In the genomic region with DNA sequence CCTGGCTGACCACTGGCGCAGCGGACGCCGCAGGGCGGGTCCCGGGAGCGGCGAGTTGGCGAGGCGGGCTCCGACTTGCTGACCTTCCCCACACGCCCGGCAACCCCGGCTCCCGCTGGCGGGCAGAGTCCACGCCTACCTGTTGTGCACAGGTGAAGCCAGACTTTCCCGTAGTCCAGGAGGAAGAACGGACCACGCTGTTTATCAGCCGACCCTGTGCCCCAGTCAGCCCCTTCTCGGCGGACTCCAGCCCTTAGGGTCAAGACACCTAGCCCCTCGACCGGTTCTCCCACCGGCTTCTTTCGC, we compare ENCODE assay signal across 1 cellular context.
A peak's percentile ranks its signal among the peaks of the same experiment; 100 is the strongest.
TF ChIP-seq lines count a peak whose summit lies in the region.

No MANE protein-coding gene starts in this region.

TF ChIP-seq in K562, 482 proteins besides CTCF, POLR2A, EP300 and RAD21 (continued from another document):
- TF ChIP-seq, protein P1, sequence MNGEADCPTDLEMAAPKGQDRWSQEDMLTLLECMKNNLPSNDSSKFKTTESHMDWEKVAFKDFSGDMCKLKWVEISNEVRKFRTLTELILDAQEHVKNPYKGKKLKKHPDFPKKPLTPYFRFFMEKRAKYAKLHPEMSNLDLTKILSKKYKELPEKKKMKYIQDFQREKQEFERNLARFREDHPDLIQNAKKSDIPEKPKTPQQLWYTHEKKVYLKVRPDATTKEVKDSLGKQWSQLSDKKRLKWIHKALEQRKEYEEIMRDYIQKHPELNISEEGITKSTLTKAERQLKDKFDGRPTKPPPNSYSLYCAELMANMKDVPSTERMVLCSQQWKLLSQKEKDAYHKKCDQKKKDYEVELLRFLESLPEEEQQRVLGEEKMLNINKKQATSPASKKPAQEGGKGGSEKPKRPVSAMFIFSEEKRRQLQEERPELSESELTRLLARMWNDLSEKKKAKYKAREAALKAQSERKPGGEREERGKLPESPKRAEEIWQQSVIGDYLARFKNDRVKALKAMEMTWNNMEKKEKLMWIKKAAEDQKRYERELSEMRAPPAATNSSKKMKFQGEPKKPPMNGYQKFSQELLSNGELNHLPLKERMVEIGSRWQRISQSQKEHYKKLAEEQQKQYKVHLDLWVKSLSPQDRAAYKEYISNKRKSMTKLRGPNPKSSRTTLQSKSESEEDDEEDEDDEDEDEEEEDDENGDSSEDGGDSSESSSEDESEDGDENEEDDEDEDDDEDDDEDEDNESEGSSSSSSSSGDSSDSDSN (IDR thresholded peaks at IDR 0.05; ENCODE audit: borderline replicate concordance in 1 of 2, low read depth in 2 of 2, low read length in 2 of 2) = 0 out of 4 replicates have a peak, but pooled peaks of 1 of the 2 experiments have one; percentile 95
- TF ChIP-seq ARHGAP35 (IDR thresholded peaks at IDR 0.05; ENCODE audit: partially characterized antibody) (no peak), ZBTB7A (IDR thresholded peaks at IDR 0.05; ENCODE audit: borderline replicate concordance, control insufficient read depth, low read depth, low read length) (peak; percentile 75; the same call in 1 of the 2 replicates), CCNT2 (IDR thresholded peaks at IDR 0.05; ENCODE audit: borderline replicate concordance, extremely low read depth, insufficient read length, low read depth, low read length) (peak; percentile 54), RAD51 (IDR thresholded peaks at IDR 0.05; ENCODE audit: borderline replicate concordance, low read depth) (no peak), NR2C2 (CRISPR knock-in tag; IDR thresholded peaks at IDR 0.05) (no peak), NR2C2 (tag; IDR thresholded peaks at IDR 0.05) (peak; percentile 51), ARID1B (IDR thresholded peaks at IDR 0.05) (no peak), NFIC (IDR thresholded peaks at IDR 0.05) (no peak), HDAC2 (IDR thresholded peaks at IDR 0.05) (peak; percentile 53)
- TF ChIP-seq, protein P2, sequence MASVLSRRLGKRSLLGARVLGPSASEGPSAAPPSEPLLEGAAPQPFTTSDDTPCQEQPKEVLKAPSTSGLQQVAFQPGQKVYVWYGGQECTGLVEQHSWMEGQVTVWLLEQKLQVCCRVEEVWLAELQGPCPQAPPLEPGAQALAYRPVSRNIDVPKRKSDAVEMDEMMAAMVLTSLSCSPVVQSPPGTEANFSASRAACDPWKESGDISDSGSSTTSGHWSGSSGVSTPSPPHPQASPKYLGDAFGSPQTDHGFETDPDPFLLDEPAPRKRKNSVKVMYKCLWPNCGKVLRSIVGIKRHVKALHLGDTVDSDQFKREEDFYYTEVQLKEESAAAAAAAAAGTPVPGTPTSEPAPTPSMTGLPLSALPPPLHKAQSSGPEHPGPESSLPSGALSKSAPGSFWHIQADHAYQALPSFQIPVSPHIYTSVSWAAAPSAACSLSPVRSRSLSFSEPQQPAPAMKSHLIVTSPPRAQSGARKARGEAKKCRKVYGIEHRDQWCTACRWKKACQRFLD (CRISPR knock-in tag; IDR thresholded peaks at IDR 0.05) = peak; percentile 22; the same call in 1 of the 2 replicates
